ENCODE assay signal across 8 cellular contexts in the genomic region with DNA sequence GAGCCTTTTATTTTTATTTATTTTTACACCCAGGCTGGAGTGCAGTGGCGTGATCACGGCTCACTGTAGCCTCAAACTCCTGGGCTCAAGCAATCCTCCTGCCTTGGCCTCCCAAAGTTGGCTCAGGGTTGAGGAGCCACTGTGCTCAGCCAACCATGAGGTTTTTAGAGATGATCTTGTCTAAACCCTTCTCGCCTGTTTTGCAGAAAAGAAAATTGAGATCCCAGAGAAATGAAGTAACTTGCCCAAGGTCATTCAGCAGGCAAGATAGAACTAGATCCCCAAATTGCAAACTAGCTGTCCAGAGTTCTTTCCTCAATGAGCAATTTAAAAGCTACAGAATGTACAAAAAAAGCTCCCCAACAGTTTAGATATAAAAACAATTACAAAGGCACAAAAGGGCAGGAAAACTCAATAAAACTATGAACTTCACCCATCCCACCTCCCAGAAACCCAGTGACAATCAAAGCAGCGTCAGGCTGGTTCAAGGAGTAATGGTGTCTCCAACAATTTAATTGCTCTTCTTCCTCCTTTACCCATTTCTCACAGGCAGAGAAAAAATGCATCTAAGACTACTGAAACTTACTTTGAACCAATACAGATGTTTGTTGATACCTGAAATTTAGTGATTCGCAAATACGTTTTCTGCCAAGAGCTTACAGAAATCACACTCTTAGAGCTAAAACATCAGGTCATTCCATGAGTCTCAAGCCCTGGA. TPM values are rescaled to one million over a fixed set of nuclear protein-coding genes. Genes with fewer than 3 reads are reported as not detected.
DNase-seq lines count a peak whose midpoint lies in the region; ATAC-seq and TF ChIP-seq lines count a peak whose summit lies in the region.

No MANE protein-coding gene starts in this region.

- peak overlapping the region; percentile 1; the same call in 1 of the 2 replicates for H3K4me3 ChIP-seq in H7 (ENCODE audit: insufficient read depth, low read depth, low read length)
- peak overlapping the region; percentile 43 to 91 (median 66) for H3K4me3 ChIP-seq in heart right ventricle

- no peaks in the 10 kb centered on the region for H3K36me3 Mint-ChIP-seq in activated T-helper 1 cell treated with anti-CD3 and anti-CD28 coated beads, Interleukin-12 subunit alpha, Interleukin-12 subunit beta, Interleukin-2, Interleukin-4 antibody, amounts not matched to agents 30 ng/mL and 10 ng/mL and 1 ng/mL, durations not matched to agents 14 hours and 24 hours and 36 hours (ENCODE audit: low read depth)

- H3K27me3 Mint-ChIP-seq in activated T-helper 1 cell treated with anti-CD3 and anti-CD28 coated beads, Interleukin-12 subunit alpha, Interleukin-12 subunit beta, Interleukin-2, Interleukin-4 antibody, amounts not matched to agents 30 ng/mL and 10 ng/mL and 1 ng/mL, durations not matched to agents 14 hours and 24 hours and 36 hours (ENCODE audit: insufficient read depth) = peaks cover 3% of the 10 kb centered on the region

- peak overlapping the region; percentile 96 for H3K4me3 Mint-ChIP-seq in activated T-helper 1 cell treated with anti-CD3 and anti-CD28 coated beads, Interleukin-12 subunit alpha, Interleukin-12 subunit beta, Interleukin-2, Interleukin-4 antibody, amounts not matched to agents 30 ng/mL and 10 ng/mL and 1 ng/mL, durations not matched to agents 14 hours and 24 hours and 36 hours

- H3K9me3 ChIP-seq in heart right ventricle = no peaks in the 10 kb centered on the region

- 57 to 63% methylated on average over 6 of the region's 6 CpGs for WGBS in heart right ventricle, 2 donors

- H3K4me1 ChIP-seq in heart right ventricle = peaks cover 0 to 43% (median 19%) of the 10 kb centered on the region in 9 donors

- H3K27ac ChIP-seq in heart right ventricle = peak overlapping the region; percentile 38 to 94 (median 81)

- ATAC-seq in heart right ventricle (peak in 5 of 8 donors; percentile 21 to 36 (median 29)), sciatic nerve (peak; percentile 30), HG02884 (IDR thresholded peaks at IDR 0.05; ENCODE audit: unreplicated experiment) (no peak)

- TF ChIP-seq CTCF in heart right ventricle (IDR thresholded peaks at IDR 0.05) = no peak

- H3K27me3 ChIP-seq in H7 (ENCODE audit: control insufficient read depth, insufficient read depth, low read length) (no peaks in the 10 kb centered on the region), heart right ventricle (peaks cover 0 to 5% (median 0%) of the 10 kb centered on the region in 7 donors)

- intact Hi-C loops in activated T-helper 1 cell treated with anti-CD3 and anti-CD28 coated beads, Interleukin-12 subunit alpha, Interleukin-12 subunit beta, Interleukin-2, Interleukin-4 antibody, amounts not matched to agents 30 ng/mL and 10 ng/mL and 1 ng/mL, durations not matched to agents 14 hours and 24 hours and 36 hours (cut with micrococcal nuclease) = loop anchor here (10.0 kb wide), 1 partner anchor 517 kb away; no protein-coding TSS in a partner anchor
- intact Hi-C loops in heart right ventricle (cut with DNase I) (loop anchor here in 4 of 10 donors (2.0 to 5.0 kb wide), 3 partner anchors 44 to 105 kb away; no protein-coding TSS in a partner anchor), sciatic nerve (cut with DNase I) (loop anchor here (5.0 kb wide), 1 partner anchor 104 kb away; no protein-coding TSS in a partner anchor)

- H3K36me3 ChIP-seq in H7 (replicated peaks; ENCODE audit: control insufficient read depth, insufficient read depth, low read length) (no peaks in the 10 kb centered on the region), heart right ventricle (peaks cover 0 to 8% (median 0%) of the 10 kb centered on the region in 9 donors)

- no peak for DNase-seq in H7
- DNase-seq in activated T-helper 1 cell treated with anti-CD3 and anti-CD28 coated beads, Interleukin-12 subunit alpha, Interleukin-12 subunit beta, Interleukin-2, Interleukin-4 antibody, amounts not matched to agents 30 ng/mL and 10 ng/mL and 1 ng/mL, durations not matched to agents 14 hours and 24 hours and 36 hours (ENCODE audit: low spot score) = no peak
- DNase-seq in heart right ventricle = no peak
- DNase-seq in sciatic nerve (ENCODE audit: low spot score) = no peak
- DNase-seq in GM03348 (ENCODE audit: low spot score) = no peak
- no peak for DNase-seq in NOMO-1 treated with DMSO at 0.1 percent for 48 hours (lab: John Stamatoyannopoulos, UW; ENCODE audit: unreplicated experiment)
- no peak for DNase-seq in cerebellar cortex (ENCODE audit: low spot score)

- H3K4me1 Mint-ChIP-seq in activated T-helper 1 cell treated with anti-CD3 and anti-CD28 coated beads, Interleukin-12 subunit alpha, Interleukin-12 subunit beta, Interleukin-2, Interleukin-4 antibody, amounts not matched to agents 30 ng/mL and 10 ng/mL and 1 ng/mL, durations not matched to agents 14 hours and 24 hours and 36 hours (ENCODE audit: low read depth) = peaks cover 19% of the 10 kb centered on the region

- H3K9me3 Mint-ChIP-seq in activated T-helper 1 cell treated with anti-CD3 and anti-CD28 coated beads, Interleukin-12 subunit alpha, Interleukin-12 subunit beta, Interleukin-2, Interleukin-4 antibody, amounts not matched to agents 30 ng/mL and 10 ng/mL and 1 ng/mL, durations not matched to agents 14 hours and 24 hours and 36 hours = no peaks in the 10 kb centered on the region

- H3K27ac Mint-ChIP-seq in activated T-helper 1 cell treated with anti-CD3 and anti-CD28 coated beads, Interleukin-12 subunit alpha, Interleukin-12 subunit beta, Interleukin-2, Interleukin-4 antibody, amounts not matched to agents 30 ng/mL and 10 ng/mL and 1 ng/mL, durations not matched to agents 14 hours and 24 hours and 36 hours = peak overlapping the region; percentile 93

RNA-seq across cellular contexts. Expression of a gene that starts 0.8 kb away (rescaled TPM):
- 2.8 and 3.0 TPM in 2 replicates for total RNA-seq in H7 (2014; rRNA removed; shearing (Covaris generic))
- 13.4 and 13.7 TPM in 2 replicates for total RNA-seq in activated T-helper 1 cell treated with anti-CD3 and anti-CD28 coated beads, Interleukin-12 subunit alpha, Interleukin-12 subunit beta, Interleukin-2, Interleukin-4 antibody, amounts not matched to agents 30 ng/mL and 10 ng/mL and 1 ng/mL, durations not matched to agents 14 hours and 24 hours and 36 hours
- total RNA-seq in heart right ventricle (10 to 100 TPM; 21.7 to 54.6 (median 41.6) TPM), sciatic nerve (76.2 TPM)
- 10 to 100 TPM; 14.5 to 32.4 TPM for polyA plus RNA-seq in heart right ventricle

RNA-seq across cellular contexts. Expression of a gene that starts 15.0 kb away (rescaled TPM):
- total RNA-seq in H7 (2014; rRNA removed; shearing (Covaris generic)) = 41.8 and 46.0 TPM in 2 replicates
- 53.0 and 55.7 TPM in 2 replicates for total RNA-seq in activated T-helper 1 cell treated with anti-CD3 and anti-CD28 coated beads, Interleukin-12 subunit alpha, Interleukin-12 subunit beta, Interleukin-2, Interleukin-4 antibody, amounts not matched to agents 30 ng/mL and 10 ng/mL and 1 ng/mL, durations not matched to agents 14 hours and 24 hours and 36 hours
- total RNA-seq in heart right ventricle (1 to 10 TPM in 2 of 10 donors, under 1 TPM in 5, not detected in 3; 0.13 to 4.4 (median 0.51) TPM), sciatic nerve (0.62 TPM)
- under 1 TPM; 0.20 to 0.22 TPM for polyA plus RNA-seq in heart right ventricle
